In genomic region chr1:185059950-185060571, GRCh38 we compare ENCODE assay signal across 1 cellular context.
TF ChIP-seq lines count a peak whose summit lies in the region.

No MANE protein-coding gene starts in this region.

TF ChIP-seq in GM12878, 131 proteins besides CTCF, POLR2A, EP300 and RAD21:
- no peak for TF ChIP-seq MXI1 (IDR thresholded peaks at IDR 0.05; ENCODE audit: low read depth, low read length)
- no peak for TF ChIP-seq BCL11A (IDR thresholded peaks at IDR 0.05; ENCODE audit: low read depth, low read length)
- TF ChIP-seq FOXM1 (IDR thresholded peaks at IDR 0.05; ENCODE audit: low read depth, low read length), result no peak
- TF ChIP-seq MEF2A (IDR thresholded peaks at IDR 0.05; ENCODE audit: insufficient read depth, low read depth, low read length), result no peak
- no peak for TF ChIP-seq ETV6 (conservative IDR thresholded peaks at IDR 0.05 in 1 of 2, IDR thresholded peaks at IDR 0.05 in 1 of 2; ENCODE audit: borderline replicate concordance in 1 of 2, low read depth in 1 of 2)
- TF ChIP-seq EZH2 (IDR thresholded peaks at IDR 0.05; ENCODE audit: borderline replicate concordance, control insufficient read depth, low read depth, low read length), result no peak
- no peak for TF ChIP-seq SPI1 (IDR thresholded peaks at IDR 0.05; ENCODE audit: borderline replicate concordance, insufficient read depth, low read depth, low read length)
TF ChIP-seq in GM12878: peak in this region for 0.
